1 cellular context compared by ENCODE assay signal in genomic region chr7:148863324-148863723, GRCh38.
TF ChIP-seq lines count a peak whose summit lies in the region.

No MANE protein-coding gene starts in this region.

TF ChIP-seq in K562, 482 proteins besides CTCF, POLR2A, EP300 and RAD21 (continued from another document):
- TF ChIP-seq ZFP91 (CRISPR knock-in tag; IDR thresholded peaks at IDR 0.05) = no peak
- peak; percentile 41; the same call in 1 of the 2 replicates for TF ChIP-seq GATA2 (CRISPR knock-in tag; IDR thresholded peaks at IDR 0.05)
- TF ChIP-seq PHB2 (IDR thresholded peaks at IDR 0.05; ENCODE audit: low read depth) = no peak
- peak; percentile 30; the same call in 1 of the 2 replicates for TF ChIP-seq TEAD4 (IDR thresholded peaks at IDR 0.05; ENCODE audit: low read length)
- no peak for TF ChIP-seq TEAD4 (CRISPR knock-in tag; IDR thresholded peaks at IDR 0.05; ENCODE audit: borderline replicate concordance)
- no peak for TF ChIP-seq ZNF253 (CRISPR knock-in tag; conservative IDR thresholded peaks at IDR 0.05)
- TF ChIP-seq ZNF449 (CRISPR knock-in tag; IDR thresholded peaks at IDR 0.05) = no peak
- TF ChIP-seq ASH1L (IDR thresholded peaks at IDR 0.05; ENCODE audit: borderline replicate concordance, low read depth, partially characterized antibody) = no peak
- no peak for TF ChIP-seq ZNF384 (IDR thresholded peaks at IDR 0.05; ENCODE audit: low read depth, low read length)
